ENCODE assay signal across 8 cellular contexts in the genomic region with DNA sequence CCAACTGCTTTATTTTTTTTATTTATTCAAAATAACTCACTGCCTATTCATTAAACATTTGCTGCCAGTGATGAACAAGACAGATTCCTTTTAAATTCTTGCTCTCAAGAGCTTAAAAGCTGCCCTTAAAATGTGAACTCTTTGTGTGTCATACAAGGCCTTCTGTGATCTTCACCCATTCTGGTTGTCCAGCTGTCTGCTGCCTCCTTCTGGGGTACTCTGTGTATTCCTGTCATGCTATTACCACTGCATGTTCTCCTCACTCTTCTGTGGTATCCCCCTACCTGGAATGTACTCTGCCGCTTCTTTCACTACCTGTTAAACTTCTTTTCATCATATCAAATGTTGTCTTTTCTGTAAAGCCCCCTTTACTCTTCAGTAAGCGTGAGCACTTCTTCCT.
DNase-seq lines count a peak whose midpoint lies in the region; ATAC-seq and TF ChIP-seq lines count a peak whose summit lies in the region.

No MANE protein-coding gene starts in this region.

- ATAC-seq in HG02571 (IDR thresholded peaks at IDR 0.05; ENCODE audit: unreplicated experiment) = no peak

- H3K4me2 ChIP-seq in Karpas-422 (ENCODE audit: low read depth, low read length, poor library complexity, severe bottlenecking) = no peak overlapping the region
- no peak overlapping the region for H3K4me2 ChIP-seq in neural progenitor cell

- peaks cover 6% of the 10 kb centered on the region for H4K20me1 ChIP-seq in Karpas-422 (ENCODE audit: insufficient read depth, low read depth, low read length)
- peaks cover 68% of the 10 kb centered on the region for H4K20me1 ChIP-seq in neural progenitor cell (ENCODE audit: low read depth)

- peaks cover 44% of the 10 kb centered on the region for H3K4me1 ChIP-seq in Karpas-422 (ENCODE audit: low read length)
- no peaks in the 10 kb centered on the region for H3K4me1 ChIP-seq in neural progenitor cell

- H3K27me3 Mint-ChIP-seq in neural progenitor cell (ENCODE audit: insufficient read depth, low read depth) = no peaks in the 10 kb centered on the region

- no peaks in the 10 kb centered on the region for H3K27me3 ChIP-seq in Karpas-422 (ENCODE audit: low read length)
- H3K27me3 ChIP-seq in neural progenitor cell = no peaks in the 10 kb centered on the region

- H3K9me3 Mint-ChIP-seq in neural progenitor cell = no peaks in the 10 kb centered on the region

- H3K4me3 ChIP-seq in Karpas-422 (ENCODE audit: low read length) (no peak overlapping the region), epithelial cell of esophagus (ENCODE audit: low read length) (no peak overlapping the region), neural progenitor cell (no peak overlapping the region)

- no peak overlapping the region for H2AFZ ChIP-seq in Karpas-422 (ENCODE audit: low read length)
- no peak overlapping the region for H2AFZ ChIP-seq in neural progenitor cell (replicated peaks)

- H3K9me3 ChIP-seq in Karpas-422 (ENCODE audit: low read length) = no peaks in the 10 kb centered on the region
- H3K9me3 ChIP-seq in neural progenitor cell (ENCODE audit: low read depth) = no peaks in the 10 kb centered on the region

- H3K79me2 ChIP-seq in Karpas-422 (ENCODE audit: low read length) = peaks cover 96% of the 10 kb centered on the region
- peaks cover 88% of the 10 kb centered on the region for H3K79me2 ChIP-seq in neural progenitor cell (ENCODE audit: low read depth)

- H3K36me3 ChIP-seq in Karpas-422 (ENCODE audit: insufficient read depth, low read length) (peaks cover 70% of the 10 kb centered on the region), neural progenitor cell (peaks cover 23% of the 10 kb centered on the region)

- TF ChIP-seq CTCF in epithelial cell of esophagus (IDR thresholded peaks at IDR 0.05; ENCODE audit: insufficient read depth, low read depth, low read length, missing control alignments) (peak; percentile 14), neural progenitor cell (IDR thresholded peaks at IDR 0.05) (peak; percentile 40)

- H3K4me1 Mint-ChIP-seq in neural progenitor cell = no peaks in the 10 kb centered on the region

- no peak overlapping the region for H3K27ac Mint-ChIP-seq in neural progenitor cell

- H3K9ac ChIP-seq in Karpas-422 (ENCODE audit: low read length) (no peak overlapping the region), neural progenitor cell (no peak overlapping the region)

- H3K9me2 ChIP-seq in Karpas-422 (replicated peaks; ENCODE audit: insufficient read depth, low read length) = no peaks in the 10 kb centered on the region

- peaks cover 15% of the 10 kb centered on the region for H3K36me3 Mint-ChIP-seq in neural progenitor cell

- H3K4me3 Mint-ChIP-seq in neural progenitor cell = no peak overlapping the region

- peak overlapping the region; percentile 47; the same call in 1 of the 2 replicates for H3K27ac ChIP-seq in Karpas-422 (ENCODE audit: low read length)
- no peak overlapping the region for H3K27ac ChIP-seq in neural progenitor cell

- DNase-seq in EH (ENCODE audit: low read depth) (peak; percentile 74), Karpas-422 (no peak), epithelial cell of esophagus (ENCODE audit: low read depth) (no peak), neural progenitor cell (ENCODE audit: low spot score) (peak; percentile 25), NCI-H446 (lab: John Stamatoyannopoulos, UW) (no peak), cerebellar nuclear complex (lab: John Stamatoyannopoulos, UW) (no peak)
- no peak for DNase-seq in stimulated activated naive CD4-positive, alpha-beta T cell (lab: John Stamatoyannopoulos, UW)

- peaks cover 4% of the 10 kb centered on the region for H3F3A ChIP-seq in neural progenitor cell (ENCODE audit: low read depth)

Comparison
In these comparisons a context has a peak if more than half of its experiments do, and no peak if none do; other contexts are left out.
1. DNase-seq: peak in EH (single experiment) and neural progenitor cell (single experiment); none in Karpas-422 (single experiment), epithelial cell of esophagus (single experiment), NCI-H446 (0 of 2), stimulated activated naive CD4-positive, alpha-beta T cell (0 of 6) and cerebellar nuclear complex (0 of 2).